In the genomic region with DNA sequence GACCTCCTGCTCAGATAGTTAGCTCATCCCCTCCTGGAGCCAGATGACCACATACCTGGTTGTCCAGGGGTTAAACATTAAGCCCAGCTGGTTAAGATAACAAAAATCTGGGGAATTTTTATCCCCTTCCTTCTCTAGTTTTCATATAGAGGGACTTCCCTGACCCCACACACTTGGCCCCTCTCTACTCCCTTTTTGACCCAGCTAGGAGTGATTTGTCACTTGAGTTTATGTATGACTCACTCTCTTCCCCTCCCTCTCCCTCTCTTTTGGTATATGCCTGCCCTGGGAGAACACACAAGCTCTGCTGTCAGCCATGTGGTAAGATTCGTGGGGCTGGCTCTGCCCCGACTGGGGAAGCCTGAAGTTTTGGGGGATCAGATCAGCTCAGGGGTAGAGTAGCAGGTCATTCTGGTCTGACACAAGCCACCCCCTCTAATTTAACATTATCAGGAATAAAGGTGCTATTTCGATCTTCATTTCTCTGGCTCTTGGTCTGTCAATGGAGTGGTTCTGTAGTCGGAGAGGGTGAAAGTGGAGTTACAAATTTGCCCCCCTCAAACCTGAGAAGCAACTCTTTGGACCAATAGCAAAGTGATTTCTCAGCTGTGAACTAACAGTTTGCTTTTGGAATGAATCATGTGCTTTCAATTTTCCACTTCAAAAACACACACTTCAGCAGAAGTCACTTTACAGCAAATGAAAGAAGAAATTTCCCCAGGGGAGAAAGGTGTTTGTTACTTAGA, we compare ENCODE assay signal across 8 cellular contexts.
DNase-seq lines count a peak whose midpoint lies in the region; ATAC-seq and TF ChIP-seq lines count a peak whose summit lies in the region.

No MANE protein-coding gene starts in this region.

- POLR2A ChIA-PET in Panc1 (lab: Charles Lee) = no interaction called here

- intact Hi-C loops in Panc1 (cut with micrococcal nuclease; ENCODE audit: unreplicated experiment) = loop anchor here (10.0 kb wide), 1 partner anchor 585 kb away; no protein-coding TSS in a partner anchor
- intact Hi-C loops in ascending aorta (cut with DNase I) = no loop called here

- H3K36me3 ChIP-seq in Panc1 (ENCODE audit: control insufficient read depth, insufficient read depth, low read length) (no peaks in the 10 kb centered on the region), ascending aorta (no peaks in the 10 kb centered on the region), Peyer's patch (no peaks in the 10 kb centered on the region)

- CTCF ChIA-PET in Panc1 (lab: Charles Lee) = no interaction called here

- H3K9me3 ChIP-seq in Panc1 (ENCODE audit: control insufficient read depth, insufficient read depth, low read depth, low read length) (no peaks in the 10 kb centered on the region), ascending aorta (no peaks in the 10 kb centered on the region), Peyer's patch (no peaks in the 10 kb centered on the region)

- peak; percentile 9 for DNase-seq in activated CD4-positive, alpha-beta T cell treated with anti-CD3 and anti-CD28 coated beads for 48 hours
- DNase-seq in activated CD4-positive, alpha-beta T cell treated with anti-CD3 and anti-CD28 coated beads, Interleukin-2, amount 50 U/mL, for 1 hour = no peak
- DNase-seq in Panc1 (ENCODE audit: low read depth, low spot score) (no peak), renal cortical epithelial cell (ENCODE audit: low read depth) (peak; percentile 93), ascending aorta (ENCODE audit: low spot score in 2 of 2) (no peak), Peyer's patch (no peak), inferior parietal cortex (ENCODE audit: extremely low spot score) (no peak)

- H3K4me1 ChIP-seq in Panc1 (ENCODE audit: control insufficient read depth, insufficient read depth, low read length) (no peaks in the 10 kb centered on the region), ascending aorta (no peaks in the 10 kb centered on the region), Peyer's patch (no peaks in the 10 kb centered on the region)

- no TSS peak for BruUV-seq in Panc1 (replicated peaks; lab: Mats Ljungman, UMichigan)

- TF ChIP-seq CTCF in Panc1 (IDR thresholded peaks at IDR 0.05) (no peak), ascending aorta (IDR thresholded peaks at IDR 0.05) (no peak), Peyer's patch (IDR thresholded peaks at IDR 0.05) (no peak)

- H3K4me3 ChIP-seq in Panc1 (ENCODE audit: low read depth in 2 of 2, low read length in 2 of 2) = no peak overlapping the region
- H3K4me3 ChIP-seq in ascending aorta = no peak overlapping the region
- H3K4me3 ChIP-seq in Peyer's patch = no peak overlapping the region

- H3K27me3 ChIP-seq in Panc1 (ENCODE audit: control insufficient read depth, insufficient read depth, low read length) = 0 out of 2 replicates have a peak, but pooled peaks cover under 1% of the 10 kb centered on the region
- H3K27me3 ChIP-seq in ascending aorta = no peaks in the 10 kb centered on the region
- no peaks in the 10 kb centered on the region for H3K27me3 ChIP-seq in Peyer's patch

- H3K27ac ChIP-seq in Panc1 (ENCODE audit: low read length) (no peak overlapping the region), ascending aorta (no peak overlapping the region), Peyer's patch (no peak overlapping the region)

- ATAC-seq in HG02763 (IDR thresholded peaks at IDR 0.05; ENCODE audit: unreplicated experiment) (peak; percentile 63), Panc1 (peak; percentile 56; the same call in 1 of the 2 replicates)

- TF ChIP-seq POLR2A in Peyer's patch (IDR thresholded peaks at IDR 0.05) = no peak

- in situ Hi-C loops in Panc1 (cut with HindIII; ENCODE audit: low pct_unique_long_range_greater_than_20kb, low sequenced_read_pairs) = no loop called here

Comparison
In these comparisons a context has a peak if more than half of its experiments do, and no peak if none do; other contexts are left out.
1. DNase-seq: peak in activated CD4-positive, alpha-beta T cell treated with anti-CD3 and anti-CD28 coated beads for 48 hours (single experiment) and renal cortical epithelial cell (single experiment); none in activated CD4-positive, alpha-beta T cell treated with anti-CD3 and anti-CD28 coated beads, Interleukin-2, amount 50 U/mL, for 1 hour (single experiment), Panc1 (single experiment), ascending aorta (0 of 2), Peyer's patch (0 of 3) and inferior parietal cortex (single experiment).